In the genomic region with DNA sequence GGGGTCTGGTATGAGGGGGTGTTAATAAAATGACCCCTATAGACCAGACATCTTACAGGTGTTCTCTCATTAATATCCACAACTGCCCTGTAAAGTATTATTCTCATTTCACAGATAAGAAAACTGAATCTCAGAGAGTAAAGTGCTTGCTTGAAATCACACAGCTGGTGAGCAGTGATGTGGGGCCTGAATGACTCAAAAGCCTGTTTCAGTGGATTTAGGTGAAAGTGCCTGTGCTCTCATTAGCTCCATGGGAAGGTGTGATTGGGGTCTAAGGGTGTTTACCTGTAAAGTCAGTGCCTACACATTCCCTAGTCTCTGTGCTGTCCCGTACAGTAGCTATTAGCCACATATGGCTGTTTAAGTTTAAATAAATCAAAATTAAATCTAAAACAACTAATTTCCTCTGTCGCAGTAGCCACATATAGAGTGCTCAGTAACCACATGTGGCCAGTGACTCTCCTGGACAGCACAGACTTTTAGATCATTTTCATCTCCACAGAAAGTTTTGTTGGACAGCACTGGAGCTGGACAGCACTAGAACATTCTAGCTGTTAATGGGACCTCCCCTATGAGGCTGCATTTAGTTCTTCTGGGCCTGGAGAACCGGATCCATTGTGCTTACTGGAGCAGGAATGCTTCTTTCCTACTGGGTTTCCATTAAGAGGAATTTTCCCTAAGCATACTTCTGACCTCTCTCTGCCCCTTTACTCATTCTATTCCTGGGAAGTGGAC, we compare ENCODE assay signal across 1 cellular context.
A peak's percentile ranks its signal among the peaks of the same experiment; 100 is the strongest.
TF ChIP-seq lines count a peak whose summit lies in the region.

No MANE protein-coding gene starts in this region.

TF ChIP-seq in GM12878, 131 proteins besides CTCF, POLR2A, EP300 and RAD21 (continued from another document):
- peak; percentile 88 for TF ChIP-seq TCF3 (IDR thresholded peaks at IDR 0.05; ENCODE audit: borderline replicate concordance, insufficient read depth, low read depth, low read length)
- peak; percentile 57; the same call in 1 of the 2 replicates for TF ChIP-seq BACH1 (IDR thresholded peaks at IDR 0.05; ENCODE audit: borderline replicate concordance)
- TF ChIP-seq POU2F2 (IDR thresholded peaks at IDR 0.05; ENCODE audit: borderline replicate concordance, low read depth, low read length): peak; percentile 22; the same call in 1 of the 3 replicates
